ENCODE assay signal across 6 cellular contexts in genomic region chr14:94079891-94080605, GRCh38. TPM values are rescaled to one million over a fixed set of nuclear protein-coding genes. Genes with fewer than 3 reads are reported as not detected.
A peak's percentile ranks its signal among the peaks of the same experiment; 100 is the strongest.
DNase-seq lines count a peak whose midpoint lies in the region; ATAC-seq and TF ChIP-seq lines count a peak whose summit lies in the region.

No MANE protein-coding gene starts in this region.

- no peaks in the 10 kb centered on the region for H3K27me3 Mint-ChIP-seq in activated naive CD8-positive, alpha-beta T cell treated with anti-CD3 and anti-CD28 coated beads, Interleukin-2, amount 50 U/mL, for 24 hours

- H3K36me3 ChIP-seq in H7 (replicated peaks; ENCODE audit: control insufficient read depth, insufficient read depth, low read length), result peaks cover 8% of the 10 kb centered on the region
- no peaks in the 10 kb centered on the region for H3K36me3 ChIP-seq in mucosa of descending colon (ENCODE audit: low read depth)

- intact Hi-C loops in mucosa of descending colon (cut with DNase I, micrococcal nuclease) (loop anchor here in 1 of 2 donors (2.0 kb wide), 1 partner anchor 31 kb away; the partner anchor contains the start of gene IFI27), sciatic nerve (cut with DNase I) (no loop called here)

- H3K4me1 Mint-ChIP-seq in activated naive CD8-positive, alpha-beta T cell treated with anti-CD3 and anti-CD28 coated beads, Interleukin-2, amount 50 U/mL, for 24 hours, result peaks cover 54% of the 10 kb centered on the region

- TF ChIP-seq CTCF in mucosa of descending colon (IDR thresholded peaks at IDR 0.05), result no peak

- H3K9me3 ChIP-seq in mucosa of descending colon, result no peaks in the 10 kb centered on the region

- H3K4me3 ChIP-seq in H7 (ENCODE audit: insufficient read depth, low read depth, low read length) (peak overlapping the region; percentile 96), mucosa of descending colon (peak overlapping the region; percentile 97)

- no peaks in the 10 kb centered on the region for H3K27me3 ChIP-seq in H7 (ENCODE audit: control insufficient read depth, insufficient read depth, low read length)

- peaks cover 51% of the 10 kb centered on the region for H3K36me3 Mint-ChIP-seq in activated naive CD8-positive, alpha-beta T cell treated with anti-CD3 and anti-CD28 coated beads, Interleukin-2, amount 50 U/mL, for 24 hours (ENCODE audit: low read depth)

- DNase-seq in H7 (no peak), mucosa of descending colon (no peak), sciatic nerve (ENCODE audit: low spot score) (no peak), mucosa of gallbladder (ENCODE audit: low spot score) (no peak)
- DNase-seq in activated naive CD8-positive, alpha-beta T cell treated with anti-CD3 and anti-CD28 coated beads, Interleukin-2, amount 50 U/mL, for 24 hours, result no peak

- peak overlapping the region; percentile 99 for H3K27ac Mint-ChIP-seq in activated naive CD8-positive, alpha-beta T cell treated with anti-CD3 and anti-CD28 coated beads, Interleukin-2, amount 50 U/mL, for 24 hours

- ATAC-seq in activated naive CD8-positive, alpha-beta T cell treated with anti-CD3 and anti-CD28 coated beads, Interleukin-2, amount 50 U/mL, for 24 hours, result no peak
- no peak for ATAC-seq in mucosa of descending colon
- no peak for ATAC-seq in HG02759 (IDR thresholded peaks at IDR 0.05; ENCODE audit: unreplicated experiment)
- no peak for ATAC-seq in sciatic nerve

- peak overlapping the region; percentile 99 for H3K4me3 Mint-ChIP-seq in activated naive CD8-positive, alpha-beta T cell treated with anti-CD3 and anti-CD28 coated beads, Interleukin-2, amount 50 U/mL, for 24 hours

- H3K4me1 ChIP-seq in mucosa of descending colon (ENCODE audit: low read depth), result peaks cover 33% of the 10 kb centered on the region

- peaks cover 11% of the 10 kb centered on the region for H3K9me3 Mint-ChIP-seq in activated naive CD8-positive, alpha-beta T cell treated with anti-CD3 and anti-CD28 coated beads, Interleukin-2, amount 50 U/mL, for 24 hours

RNA-seq across cellular contexts. Expression of gene DDX24, which starts 1.0 kb away (rescaled TPM):
- total RNA-seq in H7 (2014; rRNA removed; shearing (Covaris generic)), result 198 and 211 TPM in 2 replicates
- total RNA-seq in mucosa of descending colon, result 100 to 1,000 TPM in 2 of 3 donors, 10 to 100 TPM in 1; 90.6 to 197 (median 107) TPM
- total RNA-seq in sciatic nerve, result 181 TPM
- 187 TPM for total RNA-seq in mucosa of gallbladder

RNA-seq across cellular contexts. Expression of gene IFI27L1, which starts 1.1 kb away (rescaled TPM):
- total RNA-seq in H7 (2014; rRNA removed; shearing (Covaris generic)), result 14.3 and 16.4 TPM in 2 replicates
- 10 to 100 TPM; 19.9 to 29.9 (median 20.6) TPM for total RNA-seq in mucosa of descending colon
- 20.5 TPM for total RNA-seq in sciatic nerve
- 19.8 TPM for total RNA-seq in mucosa of gallbladder

RNA-seq across cellular contexts. Expression of gene IFI27, which starts 30.5 kb away (rescaled TPM):
- total RNA-seq in H7 (2014; rRNA removed; shearing (Covaris generic)), result 0.62 TPM in 1 of 2 replicates, not detected in the other
- total RNA-seq in mucosa of descending colon (1,000 to 10,000 TPM in 1 of 3 donors, 100 to 1,000 TPM in 2; 427 to 1,655 (median 710) TPM), sciatic nerve (219 TPM), mucosa of gallbladder (478 TPM)

RNA-seq across cellular contexts. Expression of gene IFI27L2, which starts 49.4 kb away (rescaled TPM):
- 25.6 and 26.3 TPM in 2 replicates for total RNA-seq in H7 (2014; rRNA removed; shearing (Covaris generic))
- total RNA-seq in mucosa of descending colon, result 10 to 100 TPM; 22.4 to 25.5 (median 24.3) TPM
- total RNA-seq in sciatic nerve, result 85.4 TPM
- 61.8 TPM for total RNA-seq in mucosa of gallbladder

RNA-seq across cellular contexts. Expression of gene OTUB2, which starts 53.9 kb away (rescaled TPM):
- total RNA-seq in H7 (2014; rRNA removed; shearing (Covaris generic)), result 3.0 and 4.4 TPM in 2 replicates
- total RNA-seq in mucosa of descending colon, result 1 to 10 TPM; 1.3 to 3.5 (median 1.4) TPM
- 0.80 TPM for total RNA-seq in sciatic nerve
- 2.1 TPM for total RNA-seq in mucosa of gallbladder

Comparison
In these comparisons a context has a peak if more than half of its experiments do, and no peak if none do; other contexts are left out.
1. RNA of gene IFI27, which starts 30.5 kb away (total RNA-seq): 427 to 1,655 TPM in mucosa of descending colon, 478 TPM in mucosa of gallbladder (single experiment) and 219 TPM in sciatic nerve (single experiment); 0.62 TPM in H7; every median in the first group is over 100 times any median in the second.